2 cellular contexts compared by ENCODE assay signal in genomic region chr19:48628486-48629296, GRCh38.
A peak's percentile ranks its signal among the peaks of the same experiment; 100 is the strongest.
TF ChIP-seq lines count a peak whose summit lies in the region.

No MANE protein-coding gene starts in this region.

TF ChIP-seq in HepG2, 621 proteins besides CTCF, POLR2A, EP300 and RAD21:
- TF ChIP-seq HNRNPL (IDR thresholded peaks at IDR 0.05; ENCODE audit: low read depth, low read length): peak; percentile 29; the same call in 1 of the 2 replicates
- TF ChIP-seq SNRNP70 (IDR thresholded peaks at IDR 0.05; ENCODE audit: low read depth, low read length): no peak
- peak; percentile 15 for TF ChIP-seq RBM22 (optimal IDR thresholded peaks at IDR 0.05; ENCODE audit: low read length)
- no peak for TF ChIP-seq ZNF326 (CRISPR knock-in tag; IDR thresholded peaks at IDR 0.05; ENCODE audit: borderline replicate concordance)
- TF ChIP-seq AGO2 (optimal IDR thresholded peaks at IDR 0.05; ENCODE audit: low read depth, low read length): peak; percentile 9

TF ChIP-seq in HEK293T, 16 proteins besides CTCF, POLR2A, EP300 and RAD21:
- TF ChIP-seq FOXK2 (IDR thresholded peaks at IDR 0.05) (no peak), L3MBTL2 (conservative IDR thresholded peaks at IDR 0.05) (no peak), LEF1 (IDR thresholded peaks at IDR 0.05; ENCODE audit: borderline replicate concordance) (no peak), TARDBP (IDR thresholded peaks at IDR 0.05) (no peak), ZNF384 (IDR thresholded peaks at IDR 0.05) (no peak), CTBP1 (IDR thresholded peaks at IDR 0.05; ENCODE audit: borderline replicate concordance) (no peak), HDGF (IDR thresholded peaks at IDR 0.05; ENCODE audit: borderline replicate concordance) (no peak), NFRKB (IDR thresholded peaks at IDR 0.05) (no peak), SUZ12 (IDR thresholded peaks at IDR 0.05) (no peak), ARNT (IDR thresholded peaks at IDR 0.05) (no peak), FOXM1 (IDR thresholded peaks at IDR 0.05; ENCODE audit: borderline replicate concordance) (no peak), ELF4 (IDR thresholded peaks at IDR 0.05) (no peak), FOXA1 (IDR thresholded peaks at IDR 0.05) (no peak), SP1 (IDR thresholded peaks at IDR 0.05) (no peak), BHLHE40 (IDR thresholded peaks at IDR 0.05; ENCODE audit: borderline replicate concordance) (no peak)
- TF ChIP-seq, protein P1, sequence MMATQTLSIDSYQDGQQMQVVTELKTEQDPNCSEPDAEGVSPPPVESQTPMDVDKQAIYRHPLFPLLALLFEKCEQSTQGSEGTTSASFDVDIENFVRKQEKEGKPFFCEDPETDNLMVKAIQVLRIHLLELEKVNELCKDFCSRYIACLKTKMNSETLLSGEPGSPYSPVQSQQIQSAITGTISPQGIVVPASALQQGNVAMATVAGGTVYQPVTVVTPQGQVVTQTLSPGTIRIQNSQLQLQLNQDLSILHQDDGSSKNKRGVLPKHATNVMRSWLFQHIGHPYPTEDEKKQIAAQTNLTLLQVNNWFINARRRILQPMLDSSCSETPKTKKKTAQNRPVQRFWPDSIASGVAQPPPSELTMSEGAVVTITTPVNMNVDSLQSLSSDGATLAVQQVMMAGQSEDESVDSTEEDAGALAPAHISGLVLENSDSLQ (IDR thresholded peaks at IDR 0.05): no peak
